In genomic region chr12:72264548-72265175, GRCh38 we compare ENCODE assay signal across 9 cellular contexts.
A peak's percentile ranks its signal among the peaks of the same experiment; 100 is the strongest.
DNase-seq lines count a peak whose midpoint lies in the region; ATAC-seq and TF ChIP-seq lines count a peak whose summit lies in the region.
"Had no signal": no experiment of that assay in that cellular context is flagged by ENCODE, and none has a peak within 500 bp of the region (broad histone marks: within the 10 kb centered on the region; RNA-seq: fewer than 3 reads in every experiment).

No MANE protein-coding gene starts in this region.

- no peak overlapping the region for H3K4me2 ChIP-seq in KMS-11

- H2AFZ ChIP-seq in KMS-11 (ENCODE audit: low read depth), result no peak overlapping the region

- H4K20me1 ChIP-seq in KMS-11 (ENCODE audit: insufficient read depth), result no peaks in the 10 kb centered on the region

- H3K27me3 ChIP-seq in KMS-11 (ENCODE audit: insufficient read depth, low read depth), result no peaks in the 10 kb centered on the region

- H3K4me3 ChIP-seq in KMS-11 (IDR thresholded peaks at IDR 0.05; ENCODE audit: insufficient read depth, low read depth, low read length), result no peak overlapping the region
- no peak overlapping the region for H3K4me3 ChIP-seq in astrocyte of the cerebellum (ENCODE audit: low read depth, low read length)

- H3K79me2 ChIP-seq in KMS-11 (ENCODE audit: insufficient read depth, low read depth), result no peaks in the 10 kb centered on the region

- TF ChIP-seq CTCF in KMS-11 (conservative IDR thresholded peaks at IDR 0.05; ENCODE audit: low read depth, low read length), result peak; percentile 78
- peak; percentile 44 for TF ChIP-seq CTCF in astrocyte of the cerebellum (IDR thresholded peaks at IDR 0.05; ENCODE audit: low read depth, low read length, missing control alignments)

- DNase-seq in EH (ENCODE audit: low read depth), result peak; percentile 54
- DNase-seq in astrocyte of the cerebellum (ENCODE audit: low read depth), result no peak
- DNase-seq in midbrain (lab: John Stamatoyannopoulos, UW), result peak; percentile 19
- DNase-seq: stimulated activated CD4-positive, alpha-beta T cell treated with anti-CD3 and anti-CD28 coated beads, Interleukin-4, amount 100 ng/mL, for 4 hours had no signal

- no peak overlapping the region for H3K9ac ChIP-seq in KMS-11

- ATAC-seq in HG03135 (IDR thresholded peaks at IDR 0.05; ENCODE audit: unreplicated experiment) (no peak), HG03460 (IDR thresholded peaks at IDR 0.05; ENCODE audit: unreplicated experiment) (no peak), GM18520 (IDR thresholded peaks at IDR 0.05; ENCODE audit: unreplicated experiment) (no peak), GM18511 (IDR thresholded peaks at IDR 0.05; ENCODE audit: unreplicated experiment) (no peak)

- H3K27ac ChIP-seq in KMS-11, result no peak overlapping the region

- no peaks in the 10 kb centered on the region for H3K36me3 ChIP-seq in KMS-11 (ENCODE audit: insufficient read depth)

- peaks cover 10% of the 10 kb centered on the region for H3K4me1 ChIP-seq in KMS-11 (ENCODE audit: low read depth, poor library complexity, severe bottlenecking)

- in situ Hi-C loops in astrocyte of the cerebellum (cut with HindIII; ENCODE audit: low sequenced_read_pairs), result no loop called here
